19 cellular contexts compared by ENCODE assay signal in genomic region chr1:41878495-41878894, GRCh38.
"Had no signal": no experiment of that assay in that cellular context is flagged by ENCODE, and none has a peak within 500 bp of the region (broad histone marks: within the 10 kb centered on the region; RNA-seq: fewer than 3 reads in every experiment).

No MANE protein-coding gene starts in this region.

- H3K27ac ChIP-seq: cardiac muscle cell, prostate gland, skin epidermis, upper lobe of left lung had no signal

- ATAC-seq: activated CD8-positive, alpha-beta memory T cell treated with anti-CD3 and anti-CD28 coated beads, Interleukin-2, amount 10 ng/mL, durations not matched to agents 7 days and 5 days; effector memory CD8-positive, alpha-beta T cell; left ventricle myocardium superior; naive thymus-derived CD4-positive, alpha-beta T cell; stimulated activated naive CD8-positive, alpha-beta T cell treated with anti-CD3 and anti-CD28 coated beads, Interleukin-15, amount 100 ng/mL, for 72 hours had no signal

- H3K4me3 ChIP-seq: cardiac muscle cell, prostate gland, right atrium auricular region, skin epidermis, upper lobe of left lung had no signal

- H3K27me3 ChIP-seq: cardiac muscle cell, right atrium auricular region, upper lobe of left lung had no signal

- H3K9me3 ChIP-seq: prostate gland, right atrium auricular region, upper lobe of left lung had no signal

- H3K36me3 ChIP-seq: cardiac muscle cell, prostate gland, right atrium auricular region, upper lobe of left lung had no signal

- DNase-seq: activated CD4-positive, alpha-beta memory T cell treated with anti-CD3 and anti-CD28 coated beads, Interleukin-2, amount 10 ng/mL, durations not matched to agents 7 days and 5 days; activated CD4-positive, alpha-beta T cell treated with anti-CD3 and anti-CD28 coated beads for 48 hours; activated CD4-positive, CD25-positive, alpha-beta regulatory T cell; activated CD8-positive, alpha-beta memory T cell treated with anti-CD3 and anti-CD28 coated beads, Interleukin-2, amount 10 ng/mL, durations not matched to agents 7 days and 5 days; activated naive CD4-positive, alpha-beta T cell treated with Interleukin-2 at 50 U/mL for 16 hours; activated naive CD8-positive, alpha-beta T cell treated with anti-CD3 and anti-CD28 coated beads, Interleukin-2, amount 10 ng/mL, durations not matched to agents 7 days and 5 days; activated T-cell treated with anti-CD3 and anti-CD28 coated beads, Interleukin-2, amount 50 U/mL, for 24 hours; amygdala; effector memory CD8-positive, alpha-beta T cell; foreskin fibroblast; hippocampal formation; left ventricle myocardium superior; naive thymus-derived CD4-positive, alpha-beta T cell; stimulated activated naive CD8-positive, alpha-beta T cell treated with anti-CD3 and anti-CD28 coated beads, Interleukin-15, amount 100 ng/mL, for 72 hours; upper lobe of left lung had no signal
